Comparison of ENCODE assay signal across 15 cellular contexts in genomic region chr6:160265869-160266476, GRCh38. TPM values are rescaled to one million over a fixed set of nuclear protein-coding genes. Genes with fewer than 3 reads are reported as not detected.
DNase-seq lines count a peak whose midpoint lies in the region; ATAC-seq and TF ChIP-seq lines count a peak whose summit lies in the region.
"Had no signal": no experiment of that assay in that cellular context is flagged by ENCODE, and none has a peak within 500 bp of the region (broad histone marks: within the 10 kb centered on the region; RNA-seq: fewer than 3 reads in every experiment).

No MANE protein-coding gene starts in this region.

- no peaks in the 10 kb centered on the region for H3K9me3 Mint-ChIP-seq in CD8-positive, alpha-beta memory T cell
- no peaks in the 10 kb centered on the region for H3K9me3 Mint-ChIP-seq in WTC11

- no peaks in the 10 kb centered on the region for H3K36me3 ChIP-seq in CD8-positive, alpha-beta memory T cell (ENCODE audit: insufficient read depth, low read length)
- no peaks in the 10 kb centered on the region for H3K36me3 ChIP-seq in KMS-11 (ENCODE audit: insufficient read depth)
- H3K36me3 ChIP-seq: colonic mucosa had no signal

- no peaks in the 10 kb centered on the region for H3K9me3 ChIP-seq in CD8-positive, alpha-beta memory T cell (ENCODE audit: low read length)
- H3K9me3 ChIP-seq: colonic mucosa had no signal

- POLR2A ChIA-PET in CD8-positive, alpha-beta memory T cell (lab: Charles Lee) = no interaction called here
- POLR2A ChIA-PET in WTC11 (lab: Charles Lee) = no interaction called here

- peak overlapping the region; percentile 18; the same call in 1 of the 2 replicates for H3K9ac ChIP-seq in KMS-11

- no peak for DNase-seq in CD8-positive, alpha-beta memory T cell
- DNase-seq in T-helper 1 cell (no peak), SHP77 (lab: John Stamatoyannopoulos, UW) (no peak), GM13977 (ENCODE audit: low spot score) (no peak), WTC11 (ENCODE audit: low spot score) (no peak)
- DNase-seq: activated CD4-positive, CD25-positive, alpha-beta regulatory T cell; activated naive CD4-positive, alpha-beta T cell; colonic mucosa; NCI-H1417; right cardiac atrium had no signal

- no peak overlapping the region for H3K4me3 ChIP-seq in CD8-positive, alpha-beta memory T cell (ENCODE audit: low read length)
- H3K4me3 ChIP-seq in KMS-11 (IDR thresholded peaks at IDR 0.05; ENCODE audit: insufficient read depth, low read depth, low read length) = no peak overlapping the region
- H3K4me3 ChIP-seq: colonic mucosa had no signal

- H3K36me3 Mint-ChIP-seq in CD8-positive, alpha-beta memory T cell = no peaks in the 10 kb centered on the region
- H3K36me3 Mint-ChIP-seq in WTC11 = no peaks in the 10 kb centered on the region

- peak overlapping the region; percentile 59 for H2AFZ ChIP-seq in KMS-11 (ENCODE audit: low read depth)

- peaks cover 0 to 7% of the 10 kb centered on the region in 2 donors for H3K27me3 Mint-ChIP-seq in CD8-positive, alpha-beta memory T cell
- H3K27me3 Mint-ChIP-seq in WTC11 (ENCODE audit: low read depth) = peaks cover 2% of the 10 kb centered on the region

- H3K27ac Mint-ChIP-seq in CD8-positive, alpha-beta memory T cell = peak overlapping the region in 4 of 8 donors; percentile 1 to 81 (median 66)
- no peak overlapping the region for H3K27ac Mint-ChIP-seq in WTC11

- H3K27ac ChIP-seq in CD8-positive, alpha-beta memory T cell (ENCODE audit: low read depth, low read length) = no peak overlapping the region
- H3K27ac ChIP-seq in KMS-11 = peak overlapping the region; percentile 25; the same call in 1 of the 2 replicates
- H3K27ac ChIP-seq: colonic mucosa had no signal

- no peaks in the 10 kb centered on the region for H4K20me1 ChIP-seq in KMS-11 (ENCODE audit: insufficient read depth)

- ATAC-seq in GM19324 (IDR thresholded peaks at IDR 0.05; ENCODE audit: low FRiP score, unreplicated experiment) (peak; percentile 69), HG02852 (IDR thresholded peaks at IDR 0.05; ENCODE audit: unreplicated experiment) (peak; percentile 75), WTC11 (no peak)
- ATAC-seq: Panc1, right cardiac atrium had no signal

- peak overlapping the region in 6 of 7 donors; percentile 23 to 68 (median 55) for H3K4me3 Mint-ChIP-seq in CD8-positive, alpha-beta memory T cell
- no peak overlapping the region for H3K4me3 Mint-ChIP-seq in WTC11

- no peaks in the 10 kb centered on the region for H3K4me1 ChIP-seq in CD8-positive, alpha-beta memory T cell (ENCODE audit: insufficient read depth, low read length)
- H3K4me1 ChIP-seq in KMS-11 (ENCODE audit: low read depth, poor library complexity, severe bottlenecking) = peaks cover 16% of the 10 kb centered on the region
- H3K4me1 ChIP-seq: colonic mucosa had no signal

- in situ Hi-C loops in GM13977 (cut with MboI; ENCODE audit: low pct_unique_long_range_greater_than_20kb, low sequenced_read_pairs, unreplicated experiment) = no loop called here

- peak overlapping the region; percentile 63 for H3K4me2 ChIP-seq in KMS-11

- CTCF ChIA-PET in CD8-positive, alpha-beta memory T cell (lab: Charles Lee) = no interaction called here
- CTCF ChIA-PET in WTC11 (lab: Charles Lee) = no interaction called here

- TF ChIP-seq CTCF in KMS-11 (conservative IDR thresholded peaks at IDR 0.05; ENCODE audit: low read depth, low read length) (no peak), GM13977 (IDR thresholded peaks at IDR 0.05; ENCODE audit: extremely low read depth, insufficient read depth, missing control alignments) (no peak), WTC11 (IDR thresholded peaks at IDR 0.05) (no peak)

- no peaks in the 10 kb centered on the region for H3K79me2 ChIP-seq in KMS-11 (ENCODE audit: insufficient read depth, low read depth)

- no peaks in the 10 kb centered on the region for H3K27me3 ChIP-seq in CD8-positive, alpha-beta memory T cell (ENCODE audit: insufficient read depth, low read length, poor library complexity, severe bottlenecking)
- H3K27me3 ChIP-seq in KMS-11 (ENCODE audit: insufficient read depth, low read depth) = no peaks in the 10 kb centered on the region
- H3K27me3 ChIP-seq: colonic mucosa had no signal

- peaks cover 7 to 10% (median 9%) of the 10 kb centered on the region in 3 donors for H3K4me1 Mint-ChIP-seq in CD8-positive, alpha-beta memory T cell
- H3K4me1 Mint-ChIP-seq in WTC11 = peaks cover 15% of the 10 kb centered on the region

TF ChIP-seq in WTC11, 78 proteins besides CTCF, POLR2A, EP300 and RAD21:
- TF ChIP-seq, protein P1, sequence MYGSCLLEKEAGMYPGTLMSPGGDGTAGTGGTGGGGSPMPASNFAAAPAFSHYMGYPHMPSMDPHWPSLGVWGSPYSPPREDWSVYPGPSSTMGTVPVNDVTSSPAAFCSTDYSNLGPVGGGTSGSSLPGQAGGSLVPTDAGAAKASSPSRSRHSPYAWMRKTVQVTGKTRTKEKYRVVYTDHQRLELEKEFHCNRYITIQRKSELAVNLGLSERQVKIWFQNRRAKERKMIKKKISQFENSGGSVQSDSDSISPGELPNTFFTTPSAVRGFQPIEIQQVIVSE (CRISPR knock-in tag; IDR thresholded peaks at IDR 0.05; ENCODE audit: borderline replicate concordance) = no peak
- TF ChIP-seq RORB (CRISPR knock-in tag; IDR thresholded peaks at IDR 0.05) (no peak), ELF4 (CRISPR knock-in tag; IDR thresholded peaks at IDR 0.05; ENCODE audit: low read depth) (no peak), JUN (CRISPR knock-in tag; IDR thresholded peaks at IDR 0.05) (no peak)
- TF ChIP-seq, protein P2, sequence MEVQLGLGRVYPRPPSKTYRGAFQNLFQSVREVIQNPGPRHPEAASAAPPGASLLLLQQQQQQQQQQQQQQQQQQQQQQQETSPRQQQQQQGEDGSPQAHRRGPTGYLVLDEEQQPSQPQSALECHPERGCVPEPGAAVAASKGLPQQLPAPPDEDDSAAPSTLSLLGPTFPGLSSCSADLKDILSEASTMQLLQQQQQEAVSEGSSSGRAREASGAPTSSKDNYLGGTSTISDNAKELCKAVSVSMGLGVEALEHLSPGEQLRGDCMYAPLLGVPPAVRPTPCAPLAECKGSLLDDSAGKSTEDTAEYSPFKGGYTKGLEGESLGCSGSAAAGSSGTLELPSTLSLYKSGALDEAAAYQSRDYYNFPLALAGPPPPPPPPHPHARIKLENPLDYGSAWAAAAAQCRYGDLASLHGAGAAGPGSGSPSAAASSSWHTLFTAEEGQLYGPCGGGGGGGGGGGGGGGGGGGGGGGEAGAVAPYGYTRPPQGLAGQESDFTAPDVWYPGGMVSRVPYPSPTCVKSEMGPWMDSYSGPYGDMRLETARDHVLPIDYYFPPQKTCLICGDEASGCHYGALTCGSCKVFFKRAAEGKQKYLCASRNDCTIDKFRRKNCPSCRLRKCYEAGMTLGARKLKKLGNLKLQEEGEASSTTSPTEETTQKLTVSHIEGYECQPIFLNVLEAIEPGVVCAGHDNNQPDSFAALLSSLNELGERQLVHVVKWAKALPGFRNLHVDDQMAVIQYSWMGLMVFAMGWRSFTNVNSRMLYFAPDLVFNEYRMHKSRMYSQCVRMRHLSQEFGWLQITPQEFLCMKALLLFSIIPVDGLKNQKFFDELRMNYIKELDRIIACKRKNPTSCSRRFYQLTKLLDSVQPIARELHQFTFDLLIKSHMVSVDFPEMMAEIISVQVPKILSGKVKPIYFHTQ (CRISPR knock-in tag; IDR thresholded peaks at IDR 0.05) = no peak

RNA-seq across cellular contexts. Expression of gene SLC22A2, which starts 7.4 kb away (rescaled TPM):
- total RNA-seq in CD8-positive, alpha-beta memory T cell = not detected
- polyA plus RNA-seq in CD8-positive, alpha-beta memory T cell = not detected
- total RNA-seq in WTC11 (2021) = 0.44 to 0.96 TPM (median 0.78 TPM) in 3 replicates
- total RNA-seq: colonic mucosa, right cardiac atrium had no signal
- polyA plus RNA-seq: BJ had no signal
